ENCODE assay signal across 10 cellular contexts in genomic region chr7:41933427-41933826, GRCh38.
"Had no signal": no experiment of that assay in that cellular context is flagged by ENCODE, and none has a peak within 500 bp of the region (broad histone marks: within the 10 kb centered on the region; RNA-seq: fewer than 3 reads in every experiment).

No MANE protein-coding gene starts in this region.

- H3K4me3 Mint-ChIP-seq: GM23338, H9, IgD-negative memory B cell had no signal

- DNase-seq: H9, HCEC 1CT, KBM-7 had no signal

- H3K9me3 Mint-ChIP-seq: GM23338, H9 had no signal

- H3K27ac Mint-ChIP-seq: GM23338, H9, IgD-negative memory B cell had no signal

- H3K36me3 Mint-ChIP-seq: IgD-negative memory B cell had no signal

- ATAC-seq: GM23338, HepG2 had no signal

- H3K27ac ChIP-seq: HL-60, KMS-11 had no signal

- FAIRE-seq: H1, H54, HepG2 had no signal

- H3K27me3 Mint-ChIP-seq: IgD-negative memory B cell had no signal

- H3K4me3 ChIP-seq: GM23338 had no signal
